Comparison of ENCODE assay signal across 17 cellular contexts in genomic region chr10:20202337-20202736, GRCh38.
DNase-seq lines count a peak whose midpoint lies in the region; ATAC-seq and TF ChIP-seq lines count a peak whose summit lies in the region.
"Had no signal": no experiment of that assay in that cellular context is flagged by ENCODE, and none has a peak within 500 bp of the region (broad histone marks: within the 10 kb centered on the region; RNA-seq: fewer than 3 reads in every experiment).

No MANE protein-coding gene starts in this region.

- H3K9me3 ChIP-seq in upper lobe of left lung = no peaks in the 10 kb centered on the region
- H3K9me3 ChIP-seq: A549, Caco-2 had no signal

- DNase-seq in CD14-positive monocyte (ENCODE audit: low spot score) (no peak), MV-4-11 (lab: John Stamatoyannopoulos, UW) (peak; percentile 87), RPMI8226 (peak; percentile 13), upper lobe of left lung (no peak), AG08395 (ENCODE audit: low spot score) (no peak), T-helper 1 cell (no peak)
- DNase-seq: Caco-2; CD4-positive, CD25-positive, alpha-beta regulatory T cell; NCI-H1092; NCI-H1694; NCI-H345; NCI-H526; T-cell had no signal

- H3K4me3 Mint-ChIP-seq in CD14-positive monocyte = peak overlapping the region; percentile 59 to 78
- H3K4me3 Mint-ChIP-seq: CD4-positive, CD25-positive, alpha-beta regulatory T cell; IgD-negative memory B cell; T-cell had no signal

- no peak for TF ChIP-seq CTCF in CD14-positive monocyte (IDR thresholded peaks at IDR 0.05)
- TF ChIP-seq CTCF in upper lobe of left lung (IDR thresholded peaks at IDR 0.05) = no peak

- no peak for TF ChIP-seq EP300 in upper lobe of left lung (IDR thresholded peaks at IDR 0.05)

- H3K27me3 ChIP-seq in upper lobe of left lung = no peaks in the 10 kb centered on the region

- H3K27ac ChIP-seq in upper lobe of left lung = no peak overlapping the region
- H3K27ac ChIP-seq: A549 had no signal

- WGBS in upper lobe of left lung, 2 donors = 70 to 79% methylated on average over 4 of the region's 4 CpGs

- intact Hi-C loops in CD14-positive monocyte (cut with micrococcal nuclease) = no loop called here

- peaks cover 0 to 3% (median 0%) of the 10 kb centered on the region in 7 donors for H3K9me3 Mint-ChIP-seq in CD14-positive monocyte

- peak overlapping the region; percentile 66 to 85 (median 80) for H3K27ac Mint-ChIP-seq in CD14-positive monocyte
- H3K27ac Mint-ChIP-seq: CD4-positive, CD25-positive, alpha-beta regulatory T cell; IgD-negative memory B cell; T-cell had no signal

- no peaks in the 10 kb centered on the region for H3K4me1 ChIP-seq in upper lobe of left lung
- H3K4me1 ChIP-seq: A549, Caco-2 had no signal

- no peak overlapping the region for H3K4me3 ChIP-seq in upper lobe of left lung
- H3K4me3 ChIP-seq: A549 had no signal

- TF ChIP-seq POLR2A in upper lobe of left lung (IDR thresholded peaks at IDR 0.05) = no peak

- no peaks in the 10 kb centered on the region for H3K36me3 ChIP-seq in upper lobe of left lung

- ATAC-seq in esophagus mucosa (peak; percentile 38), upper lobe of left lung (ENCODE audit: low FRiP score in 2 of 2) (no peak), HG03342 (IDR thresholded peaks at IDR 0.05; ENCODE audit: unreplicated experiment) (no peak)
- ATAC-seq: A549, T-cell had no signal

- H3K4me1 Mint-ChIP-seq in CD14-positive monocyte = peaks cover 29% of the 10 kb centered on the region
- H3K4me1 Mint-ChIP-seq: CD4-positive, CD25-positive, alpha-beta regulatory T cell; IgD-negative memory B cell; T-cell had no signal

- H3K36me3 Mint-ChIP-seq in CD14-positive monocyte = peaks cover 16 to 17% of the 10 kb centered on the region in 2 donors
- H3K36me3 Mint-ChIP-seq: CD4-positive, CD25-positive, alpha-beta regulatory T cell; IgD-negative memory B cell; T-cell had no signal

- peaks cover 0 to 2% (median 1%) of the 10 kb centered on the region in 3 donors for H3K27me3 Mint-ChIP-seq in CD14-positive monocyte (ENCODE audit: low read depth in 3 of 3)
- H3K27me3 Mint-ChIP-seq: CD4-positive, CD25-positive, alpha-beta regulatory T cell; IgD-negative memory B cell; T-cell had no signal

Comparison
In these comparisons a context has a peak if more than half of its experiments do, and no peak if none do; other contexts are left out.
1. DNase-seq: peak in MV-4-11 (single experiment) and RPMI8226 (single experiment); none in CD14-positive monocyte (single experiment), upper lobe of left lung (0 of 2), AG08395 (single experiment) and T-helper 1 cell (0 of 5).